In genomic region chr20:58623579-58624473, GRCh38 we compare ENCODE assay signal across 10 cellular contexts. TPM values are rescaled to one million over a fixed set of nuclear protein-coding genes. Genes with fewer than 3 reads are reported as not detected.
DNase-seq lines count a peak whose midpoint lies in the region; ATAC-seq and TF ChIP-seq lines count a peak whose summit lies in the region.
"Had no signal": no experiment of that assay in that cellular context is flagged by ENCODE, and none has a peak within 500 bp of the region (broad histone marks: within the 10 kb centered on the region; RNA-seq: fewer than 3 reads in every experiment).

No MANE protein-coding gene starts in this region.

- peaks cover 0 to 3% (median 0%) of the 10 kb centered on the region in 4 donors for H3K4me1 ChIP-seq in upper lobe of left lung

- TF ChIP-seq CTCF in upper lobe of left lung (IDR thresholded peaks at IDR 0.05): no peak

- peak; percentile 18 for DNase-seq in NCI-H345 (lab: John Stamatoyannopoulos, UW)
- no peak for DNase-seq in NCI-H345 treated with DMSO at 0.1 percent for 48 hours (lab: John Stamatoyannopoulos, UW; ENCODE audit: unreplicated experiment)
- DNase-seq in amniotic epithelial cell (ENCODE audit: low read depth): peak; percentile 95
- DNase-seq in hepatic stellate cell (ENCODE audit: low spot score): peak; percentile 99
- DNase-seq in upper lobe of left lung: peak in 1 of 2 donors; percentile 83
- no peak for DNase-seq in activated CD8-positive, alpha-beta memory T cell treated with anti-CD3 and anti-CD28 coated beads, Interleukin-2, amount 50 U/mL, for 48 hours
- DNase-seq in stimulated activated CD4-positive, alpha-beta T cell treated with anti-CD3 and anti-CD28 coated beads, Interleukin-15, amount 100 ng/mL, for 24 hours: no peak
- DNase-seq: stimulated activated CD4-positive, alpha-beta T cell treated with anti-CD3 and anti-CD28 coated beads, Interleukin-4, amount 100 ng/mL, for 4 hours had no signal

- H3K9me3 ChIP-seq in upper lobe of left lung: no peaks in the 10 kb centered on the region
- H3K9me3 ChIP-seq: esophagus muscularis mucosa had no signal

- no peak for TF ChIP-seq EP300 in upper lobe of left lung (IDR thresholded peaks at IDR 0.05)

- 91 to 94% methylated on average over 23 to 29 of the region's 29 CpGs for WGBS in upper lobe of left lung, 2 donors

- peak; percentile 11 to 93 for ATAC-seq in upper lobe of left lung (ENCODE audit: low FRiP score in 2 of 2)
- no peak for ATAC-seq in HG02759 (IDR thresholded peaks at IDR 0.05; ENCODE audit: unreplicated experiment)

- no peak for TF ChIP-seq POLR2A in upper lobe of left lung (IDR thresholded peaks at IDR 0.05)

- no peaks in the 10 kb centered on the region for H3K36me3 ChIP-seq in upper lobe of left lung
- H3K36me3 ChIP-seq: esophagus muscularis mucosa had no signal

- no peak overlapping the region for H3K4me3 ChIP-seq in upper lobe of left lung
- H3K4me3 ChIP-seq: esophagus muscularis mucosa had no signal

- H3K27ac ChIP-seq in upper lobe of left lung: no peak overlapping the region
- H3K27ac ChIP-seq: esophagus muscularis mucosa had no signal

- H3K27me3 ChIP-seq in upper lobe of left lung: no peaks in the 10 kb centered on the region
- H3K27me3 ChIP-seq: esophagus muscularis mucosa had no signal

RNA-seq across cellular contexts. Expression of gene STX16, which starts 27.3 kb away (rescaled TPM):
- total RNA-seq in upper lobe of left lung: 100 to 1,000 TPM in 1 of 6 donors, 10 to 100 TPM in 5; 42.1 to 469 (median 64.7) TPM

Comparison
In these comparisons a context has a peak if more than half of its experiments do, and no peak if none do; other contexts are left out.
1. DNase-seq: peak in NCI-H345 (single experiment), amniotic epithelial cell (single experiment) and hepatic stellate cell (single experiment); none in NCI-H345 treated with DMSO at 0.1 percent for 48 hours (single experiment), activated CD8-positive, alpha-beta memory T cell treated with anti-CD3 and anti-CD28 coated beads, Interleukin-2, amount 50 U/mL, for 48 hours (single experiment) and stimulated activated CD4-positive, alpha-beta T cell treated with anti-CD3 and anti-CD28 coated beads, Interleukin-15, amount 100 ng/mL, for 24 hours (single experiment).